In the genomic region with DNA sequence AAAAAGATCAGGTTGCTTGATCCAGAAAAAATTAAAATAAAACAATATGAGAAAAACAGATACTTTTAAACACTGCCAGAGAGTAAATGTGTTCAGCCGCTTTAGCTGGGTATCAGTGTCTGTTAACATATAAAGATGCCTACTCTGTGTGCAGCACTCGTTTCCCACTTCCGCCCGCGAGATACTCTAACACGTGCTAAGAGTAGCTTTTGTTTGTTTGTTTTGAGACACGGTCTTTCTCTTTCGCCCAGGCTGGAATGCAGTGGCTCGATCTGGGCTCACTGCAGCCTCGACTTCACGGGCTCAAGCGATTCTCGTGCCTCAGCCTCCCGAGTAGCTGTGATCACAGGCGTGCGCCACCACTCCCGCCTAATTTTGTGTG, we compare ENCODE assay signal across 7 cellular contexts. TPM values are rescaled to one million over a fixed set of nuclear protein-coding genes. Genes with fewer than 3 reads are reported as not detected.
DNase-seq lines count a peak whose midpoint lies in the region; ATAC-seq, FAIRE-seq and TF ChIP-seq lines count a peak whose summit lies in the region.

No MANE protein-coding gene starts in this region.

- no peaks in the 10 kb centered on the region for H3K36me3 ChIP-seq in hepatocyte (replicated peaks; ENCODE audit: insufficient read depth, low read depth)

- 44% methylated on average over 17 of the region's 17 CpGs for WGBS in hepatocyte (ENCODE audit: low lambda C conversion rate, missing lambda C conversion rate)

- ATAC-seq in HG03565 (IDR thresholded peaks at IDR 0.05; ENCODE audit: unreplicated experiment) (peak; percentile 13), GM19467 (IDR thresholded peaks at IDR 0.05; ENCODE audit: unreplicated experiment) (no peak), HG03280 (IDR thresholded peaks at IDR 0.05; ENCODE audit: unreplicated experiment) (no peak)
- ATAC-seq in stimulated activated effector memory CD8-positive, alpha-beta T cell treated with anti-CD3 and anti-CD28 coated beads, Interleukin-12 subunit alpha, Interleukin-12 subunit beta, amount 100 ng/mL, for 72 hours: peak; percentile 56

- peak overlapping the region; percentile 79 for H3K4me2 ChIP-seq in hepatocyte

- no peak for DNase-seq in GM12891 (ENCODE audit: insufficient read length, low spot score)
- peak; percentile 20 for DNase-seq in activated gamma-delta T cell treated with anti-CD3 and anti-CD28 coated beads, Interleukin-2, amount 50 U/mL, for 16 hours (ENCODE audit: low read depth)
- no peak for DNase-seq in hepatocyte (ENCODE audit: low spot score)
- DNase-seq in stimulated activated effector memory CD8-positive, alpha-beta T cell treated with anti-CD3 and anti-CD28 coated beads, Interleukin-12 subunit alpha, Interleukin-12 subunit beta, amount 100 ng/mL, for 72 hours (ENCODE audit: low spot score in 2 of 2): no peak

- H4K20me1 ChIP-seq in hepatocyte (ENCODE audit: insufficient read depth, poor library complexity, severe bottlenecking): no peaks in the 10 kb centered on the region

- TF ChIP-seq CTCF in hepatocyte (IDR thresholded peaks at IDR 0.05; ENCODE audit: poor library complexity): no peak

- peaks cover 9% of the 10 kb centered on the region for H3K4me1 ChIP-seq in hepatocyte (ENCODE audit: insufficient read depth)

- no peaks in the 10 kb centered on the region for H3K9me2 ChIP-seq in hepatocyte (replicated peaks; ENCODE audit: insufficient read depth)

- no peaks in the 10 kb centered on the region for H3K9me3 ChIP-seq in hepatocyte (ENCODE audit: low read depth)

- FAIRE-seq in GM12891 (lab: Jason Lieb, UNC): peak; percentile 71

- no peaks in the 10 kb centered on the region for H3K9me3 Mint-ChIP-seq in stimulated activated effector memory CD8-positive, alpha-beta T cell treated with anti-CD3 and anti-CD28 coated beads, Interleukin-12 subunit alpha, Interleukin-12 subunit beta, amount 100 ng/mL, for 72 hours

- peak overlapping the region; percentile 97 for H3K27ac Mint-ChIP-seq in stimulated activated effector memory CD8-positive, alpha-beta T cell treated with anti-CD3 and anti-CD28 coated beads, Interleukin-12 subunit alpha, Interleukin-12 subunit beta, amount 100 ng/mL, for 72 hours

- no peak for TF ChIP-seq POLR2A in GM12891 (IDR thresholded peaks at IDR 0.05; ENCODE audit: low read depth, low read length)

- H3K4me3 ChIP-seq in hepatocyte: peak overlapping the region; percentile 4

- peak overlapping the region; percentile 98 for H3K4me3 Mint-ChIP-seq in stimulated activated effector memory CD8-positive, alpha-beta T cell treated with anti-CD3 and anti-CD28 coated beads, Interleukin-12 subunit alpha, Interleukin-12 subunit beta, amount 100 ng/mL, for 72 hours

- no peaks in the 10 kb centered on the region for H3K27me3 ChIP-seq in hepatocyte

- peaks cover 15% of the 10 kb centered on the region for H3K79me2 ChIP-seq in hepatocyte

- H3K36me3 Mint-ChIP-seq in stimulated activated effector memory CD8-positive, alpha-beta T cell treated with anti-CD3 and anti-CD28 coated beads, Interleukin-12 subunit alpha, Interleukin-12 subunit beta, amount 100 ng/mL, for 72 hours: peaks cover 8% of the 10 kb centered on the region

- peak overlapping the region; percentile 15 for H3K27ac ChIP-seq in hepatocyte

- H3K4me1 Mint-ChIP-seq in stimulated activated effector memory CD8-positive, alpha-beta T cell treated with anti-CD3 and anti-CD28 coated beads, Interleukin-12 subunit alpha, Interleukin-12 subunit beta, amount 100 ng/mL, for 72 hours: peaks cover 37% of the 10 kb centered on the region

- peak overlapping the region; percentile 44 for H2AFZ ChIP-seq in hepatocyte

TF ChIP-seq in GM12891, 5 proteins besides CTCF, POLR2A, EP300 and RAD21:
- TF ChIP-seq SPI1 (IDR thresholded peaks at IDR 0.05; ENCODE audit: low read depth, low read length) (peak; percentile 55), TAF1 (IDR thresholded peaks at IDR 0.05; ENCODE audit: low read depth, low read length) (no peak)
TF ChIP-seq in GM12891: peak in this region for 1.

RNA-seq across cellular contexts. Expression of gene MEN1, which starts 0.5 kb away (rescaled TPM):
- 16.2 TPM for polyA plus RNA-seq in GM12891 (2012; ENCODE audit: low read depth, missing spikeins)
- 14.1 and 18.6 TPM in 2 replicates for total RNA-seq in hepatocyte
- 49.1 and 49.9 TPM in 2 replicates for polyA plus RNA-seq in hepatocyte

RNA-seq across cellular contexts. Expression of gene MAP4K2, which starts 7.9 kb away (rescaled TPM):
- 30.2 TPM for polyA plus RNA-seq in GM12891 (2012; ENCODE audit: low read depth, missing spikeins)
- total RNA-seq in hepatocyte: 7.8 and 23.5 TPM in 2 replicates
- 9.0 and 13.2 TPM in 2 replicates for polyA plus RNA-seq in hepatocyte

RNA-seq across cellular contexts. Expression of gene SF1, which starts 32.5 kb away (rescaled TPM):
- polyA plus RNA-seq in GM12891 (2012; ENCODE audit: low read depth, missing spikeins): 141 TPM
- total RNA-seq in hepatocyte: 126 and 163 TPM in 2 replicates
- 138 and 157 TPM in 2 replicates for polyA plus RNA-seq in hepatocyte

RNA-seq across cellular contexts. Expression of gene CDC42BPG, which starts 33.6 kb away (rescaled TPM):
- polyA plus RNA-seq in GM12891 (2012; ENCODE audit: low read depth, missing spikeins): 0.36 TPM
- 6.5 and 8.4 TPM in 2 replicates for total RNA-seq in hepatocyte
- polyA plus RNA-seq in hepatocyte: 3.1 and 5.5 TPM in 2 replicates

RNA-seq across cellular contexts. Expression of gene PYGM, which starts 51.1 kb away (rescaled TPM):
- polyA plus RNA-seq in GM12891 (2012; ENCODE audit: low read depth, missing spikeins): 0.23 TPM
- 1.9 and 2.0 TPM in 2 replicates for total RNA-seq in hepatocyte
- polyA plus RNA-seq in hepatocyte: 4.0 and 5.7 TPM in 2 replicates

Comparison
In these comparisons a context has a peak if more than half of its experiments do, and no peak if none do; other contexts are left out.
1. ATAC-seq: peak in HG03565 (single experiment) and stimulated activated effector memory CD8-positive, alpha-beta T cell treated with anti-CD3 and anti-CD28 coated beads, Interleukin-12 subunit alpha, Interleukin-12 subunit beta, amount 100 ng/mL, for 72 hours (single experiment); none in GM19467 (single experiment) and HG03280 (single experiment).